In genomic region chr12:49094966-49095365, GRCh38 we compare ENCODE assay signal across 14 cellular contexts. TPM values are rescaled to one million over a fixed set of nuclear protein-coding genes. Genes with fewer than 3 reads are reported as not detected.
DNase-seq lines count a peak whose midpoint lies in the region; ATAC-seq, FAIRE-seq and TF ChIP-seq lines count a peak whose summit lies in the region.
"Had no signal": no experiment of that assay in that cellular context is flagged by ENCODE, and none has a peak within 500 bp of the region (broad histone marks: within the 10 kb centered on the region; RNA-seq: fewer than 3 reads in every experiment).

No MANE protein-coding gene starts in this region.

- TF ChIP-seq EP300 in K562 (IDR thresholded peaks at IDR 0.05; ENCODE audit: low read length) = no peak

- H3K4me3 ChIP-seq in K562 (no peak overlapping the region), MG63 (no peak overlapping the region)

- 0 out of 2 replicates have a peak overlapping the region, but pooled peaks have one; percentile 12 for H2AFZ ChIP-seq in K562 (ENCODE audit: low read depth, low read length)

- DNase-seq in M059J (ENCODE audit: low read depth) (peak; percentile 20), K562 (ENCODE audit: extremely low read depth in 1 of 4, low spot score in 3 of 4) (no peak), neural crest cell (ENCODE audit: low read depth, low spot score) (no peak), NCI-H748 (lab: John Stamatoyannopoulos, UW; ENCODE audit: unreplicated experiment) (no peak), MG63 (no peak)
- DNase-seq: activated CD4-positive, alpha-beta memory T cell treated with anti-CD3 and anti-CD28 coated beads, Interleukin-2, amount 10 ng/mL, durations not matched to agents 7 days and 5 days; activated gamma-delta T cell; CD8-positive, alpha-beta T cell; stimulated activated CD4-positive, alpha-beta T cell treated with anti-CD3 and anti-CD28 coated beads, Interleukin-4, amount 100 ng/mL, for 24 hours had no signal

- H3K9me1 ChIP-seq in K562 (ENCODE audit: control insufficient read depth, insufficient read depth, low read length) = peaks cover 4% of the 10 kb centered on the region

- H3K9me3 Mint-ChIP-seq in neural crest cell = no peaks in the 10 kb centered on the region
- H3K9me3 Mint-ChIP-seq: activated CD4-positive, alpha-beta memory T cell treated with anti-CD3 and anti-CD28 coated beads, Interleukin-2, amount 10 ng/mL, durations not matched to agents 7 days and 5 days; CD8-positive, alpha-beta T cell had no signal

- no peaks in the 10 kb centered on the region for H3K27me3 ChIP-seq in K562 (ENCODE audit: control insufficient read depth in 2 of 2, insufficient read depth in 2 of 2, low read length in 2 of 2)
- peaks cover 4% of the 10 kb centered on the region; the same call in 1 of the 2 replicates for H3K27me3 ChIP-seq in MG63

- H3K27ac Mint-ChIP-seq in neural crest cell (ENCODE audit: unreplicated experiment) = no peak overlapping the region
- H3K27ac Mint-ChIP-seq: activated CD4-positive, alpha-beta memory T cell treated with anti-CD3 and anti-CD28 coated beads, Interleukin-2, amount 10 ng/mL, durations not matched to agents 7 days and 5 days; CD8-positive, alpha-beta T cell had no signal

- H3K36me3 Mint-ChIP-seq in neural crest cell (ENCODE audit: low read depth) = peaks cover 3% of the 10 kb centered on the region

- TF ChIP-seq RAD21 in K562 (CRISPR knock-in tag; conservative IDR thresholded peaks at IDR 0.05 in 1 of 2, IDR thresholded peaks at IDR 0.05 in 1 of 2) = no peak

- peaks cover 53% of the 10 kb centered on the region for H3K27me3 Mint-ChIP-seq in neural crest cell (ENCODE audit: low read depth)

- H3K9ac ChIP-seq in K562 (ENCODE audit: insufficient read depth in 1 of 2, low read depth in 2 of 2, low read length in 2 of 2) = peak overlapping the region in 1 of 2 experiments; percentile 85; a peak in 1 of 4 replicates

- TF ChIP-seq POLR2A in K562 (conservative IDR thresholded peaks at IDR 0.05) = no peak

- FAIRE-seq in K562 (lab: Jason Lieb, UNC) = no peak
- FAIRE-seq: GM12891, TTC549 had no signal

- CTCF ChIA-PET in K562 (lab: Yijun Ruan, JAX; ENCODE audit: low intra/inter-chr PET ratio) = no interaction called here

- in situ Hi-C loops in K562 (cut with MboI) = loop anchor here (5.0 kb wide), 1 partner anchor 33 kb away; the partner anchor contains the start of gene KMT2D

- peak overlapping the region; percentile 10; the same call in 1 of the 3 replicates for H3K27ac ChIP-seq in K562 (ENCODE audit: extremely low read depth, low read depth, low read length)
- H3K27ac ChIP-seq: neutrophil had no signal

- no TSS peak for BruUV-seq in K562 (replicated peaks; lab: Mats Ljungman, UMichigan)

- H3K36me3 ChIP-seq in K562 (ENCODE audit: control insufficient read depth, insufficient read depth, low read length) (peaks cover 29% of the 10 kb centered on the region; the same call in 2 of the 3 replicates), MG63 (peaks cover 3% of the 10 kb centered on the region)

- POLR2A ChIA-PET in K562 (lab: Yijun Ruan, JAX) = interaction anchor here (0.7 to 6.6 kb wide), 5 partner anchors 10 to 171 kb away, joined by 3 to 103 read pairs (median 7); partner anchors contain the start of genes LMBR1L and TUBA1B

- intact Hi-C loops in K562 (cut with micrococcal nuclease) = loop anchor here (1.0 kb wide), 1 partner anchor 139 kb away; no protein-coding TSS in a partner anchor

- H3K4me1 ChIP-seq in K562 (replicated peaks in 1 of 2; ENCODE audit: control insufficient read depth in 2 of 2, insufficient read depth in 2 of 2, low read length in 2 of 2) = peaks cover 51 to 55% of the 10 kb centered on the region in 2 experiments

- no peaks in the 10 kb centered on the region for H4K20me1 ChIP-seq in K562 (replicated peaks; ENCODE audit: control insufficient read depth, insufficient read depth, low read length)

- H3K4me2 ChIP-seq in K562 (ENCODE audit: insufficient read depth, low read length) = peak overlapping the region; percentile 44; the same call in 1 of the 2 replicates

- no peak for ATAC-seq in K562
- ATAC-seq: CD8-positive, alpha-beta T cell; HCT116 had no signal

- no peaks in the 10 kb centered on the region for H3K9me3 ChIP-seq in K562 (replicated peaks; ENCODE audit: control insufficient read depth, insufficient read depth, low read depth, low read length)
- no peaks in the 10 kb centered on the region for H3K9me3 ChIP-seq in MG63
- H3K9me3 ChIP-seq: neutrophil, upper lobe of left lung had no signal

- H3K79me2 ChIP-seq in K562 (ENCODE audit: control insufficient read depth, insufficient read depth, low read length) = peaks cover 12% of the 10 kb centered on the region; the same call in 1 of the 3 replicates

- peak overlapping the region; percentile 72 for H3K4me3 Mint-ChIP-seq in neural crest cell
- H3K4me3 Mint-ChIP-seq: activated CD4-positive, alpha-beta memory T cell treated with anti-CD3 and anti-CD28 coated beads, Interleukin-2, amount 10 ng/mL, durations not matched to agents 7 days and 5 days; CD8-positive, alpha-beta T cell had no signal

- H3K4me1 Mint-ChIP-seq in neural crest cell = peaks cover 51% of the 10 kb centered on the region

- WGBS in K562 (ENCODE audit: insufficient coverage, low coverage, missing lambda C conversion rate) = 73% methylated on average over 2 of the region's 2 CpGs

- TF ChIP-seq CTCF in K562 (IDR thresholded peaks at IDR 0.05 in 2 of 3, conservative IDR thresholded peaks at IDR 0.05 in 1 of 3; ENCODE audit: insufficient read depth in 2 of 3, low read depth in 1 of 3, low read length in 3 of 3) = no peak
- no peak for TF ChIP-seq CTCF in neural crest cell (conservative IDR thresholded peaks at IDR 0.05)

RNA-seq across cellular contexts. Expression of gene DHH, which starts 0.4 kb away (rescaled TPM):
- not detected in 2 replicates for total RNA-seq in M059J (2014; rRNA removed; shearing (Covaris generic))
- 2.7 and 5.1 TPM in 2 replicates for total RNA-seq in K562 (2011; cell fraction: chromatin; rRNA removed; ENCODE audit: low replicate concordance)
- total RNA-seq in K562 (2011; cell fraction: nucleolus; rRNA removed) = 2.7 and 3.2 TPM in 2 replicates
- 2.7 and 3.6 TPM in 2 replicates for total RNA-seq in K562 (2011; cell fraction: nucleoplasm; rRNA removed)
- 1.7 and 2.6 TPM in 2 replicates for total RNA-seq in K562 (2014; rRNA removed)
- 0.40 and 0.45 TPM in 2 replicates for total RNA-seq in K562 (2014; rRNA removed; fragmentation: Illumina TruSeq; extraction: Trizol)
- total RNA-seq in K562 (2015; rRNA removed; fragmentation: Illumina TruSeq; extraction: Trizol) = 1.1 and 1.2 TPM in 2 replicates
- 2.2 and 2.3 TPM in 2 replicates for total RNA-seq in K562 (2021)
- polyA plus RNA-seq in K562 (2011; rRNA removed) = 0.29 and 2.4 TPM in 2 replicates
- 1.1 and 2.6 TPM in 2 replicates for polyA plus RNA-seq in K562 (2011; cell fraction: cytosol; rRNA removed)
- 1.0 and 4.5 TPM in 2 replicates for polyA plus RNA-seq in K562 (2011; cell fraction: nucleus; rRNA removed)
- polyA plus RNA-seq in K562 (2012) = 1.8 and 1.9 TPM in 2 replicates
- polyA plus RNA-seq in K562 (2014; fragmentation: Illumina TruSeq; extraction: Trizol) = 0.54 and 0.60 TPM in 2 replicates
- under 1 TPM; 0.07 to 0.11 TPM for polyA plus RNA-seq in K562 (2014; fragmentation: Nextera tagmentation; extraction: Ambion mirVana)
- polyA plus RNA-seq in K562 (2014; rRNA removed) = 1.8 and 2.4 TPM in 2 replicates
- polyA minus RNA-seq in K562 (2011; rRNA and poly(A)+ RNA removed) = 0.53 and 1.9 TPM in 2 replicates
- 0.86 and 4.6 TPM in 2 replicates for polyA minus RNA-seq in K562 (2011; cell fraction: cytosol; rRNA and poly(A)+ RNA removed)
- polyA minus RNA-seq in K562 (2011; cell fraction: nucleus; rRNA and poly(A)+ RNA removed) = 1.1 and 6.0 TPM in 2 replicates
- 1.5 TPM in 2 replicates for total RNA-seq in neural crest cell
- not detected in 2 replicates for total RNA-seq in MG63 (2014; rRNA removed; shearing (Covaris generic); ENCODE audit: low replicate concordance)

RNA-seq across cellular contexts. Expression of gene LMBR1L, which starts 15.7 kb away (rescaled TPM):
- 11.7 and 14.7 TPM in 2 replicates for total RNA-seq in M059J (2014; rRNA removed; shearing (Covaris generic))
- 216 and 486 TPM in 2 replicates for total RNA-seq in K562 (2011; cell fraction: chromatin; rRNA removed; ENCODE audit: low replicate concordance)
- 269 and 303 TPM in 2 replicates for total RNA-seq in K562 (2011; cell fraction: nucleolus; rRNA removed)
- total RNA-seq in K562 (2011; cell fraction: nucleoplasm; rRNA removed) = 288 and 295 TPM in 2 replicates
- total RNA-seq in K562 (2014; rRNA removed) = 31.6 and 32.1 TPM in 2 replicates
- total RNA-seq in K562 (2014; rRNA removed; fragmentation: Illumina TruSeq; extraction: Trizol) = 25.7 and 26.3 TPM in 2 replicates
- 26.9 and 27.8 TPM in 2 replicates for total RNA-seq in K562 (2015; rRNA removed; fragmentation: Illumina TruSeq; extraction: Trizol)
- total RNA-seq in K562 (2021) = 49.5 and 52.8 TPM in 2 replicates
- polyA plus RNA-seq in K562 (2011; rRNA removed) = 57.0 and 99.6 TPM in 2 replicates
- polyA plus RNA-seq in K562 (2011; cell fraction: cytosol; rRNA removed) = 46.3 and 55.0 TPM in 2 replicates
- polyA plus RNA-seq in K562 (2011; cell fraction: nucleus; rRNA removed) = 401 and 500 TPM in 2 replicates
- 40.7 and 72.9 TPM in 2 replicates for polyA plus RNA-seq in K562 (2012)
- polyA plus RNA-seq in K562 (2014; fragmentation: Illumina TruSeq; extraction: Trizol) = 45.4 and 54.3 TPM in 2 replicates
- 1 to 10 TPM; 2.5 to 5.3 TPM for polyA plus RNA-seq in K562 (2014; fragmentation: Nextera tagmentation; extraction: Ambion mirVana)
- 31.1 and 40.4 TPM in 2 replicates for polyA plus RNA-seq in K562 (2014; rRNA removed)
- polyA minus RNA-seq in K562 (2011; rRNA and poly(A)+ RNA removed) = 53.8 and 60.1 TPM in 2 replicates
- polyA minus RNA-seq in K562 (2011; cell fraction: cytosol; rRNA and poly(A)+ RNA removed) = 26.1 and 27.5 TPM in 2 replicates
- polyA minus RNA-seq in K562 (2011; cell fraction: nucleus; rRNA and poly(A)+ RNA removed) = 89.8 and 168 TPM in 2 replicates
- 101 TPM in 2 replicates for total RNA-seq in neural crest cell
- total RNA-seq in MG63 (2014; rRNA removed; shearing (Covaris generic); ENCODE audit: low replicate concordance) = 20.5 and 28.4 TPM in 2 replicates

RNA-seq across cellular contexts. Expression of gene RHEBL1, which starts 25.2 kb away (rescaled TPM):
- 2.5 and 4.5 TPM in 2 replicates for total RNA-seq in M059J (2014; rRNA removed; shearing (Covaris generic))
- 4.6 and 10.2 TPM in 2 replicates for total RNA-seq in K562 (2011; cell fraction: chromatin; rRNA removed; ENCODE audit: low replicate concordance)
- 9.2 and 10.9 TPM in 2 replicates for total RNA-seq in K562 (2011; cell fraction: nucleolus; rRNA removed)
- total RNA-seq in K562 (2011; cell fraction: nucleoplasm; rRNA removed) = 6.1 and 7.3 TPM in 2 replicates
- total RNA-seq in K562 (2014; rRNA removed) (6.8 and 7.2 TPM in 2 replicates), K562 (2014; rRNA removed; fragmentation: Illumina TruSeq; extraction: Trizol) (8.2 and 8.5 TPM in 2 replicates), K562 (2015; rRNA removed; fragmentation: Illumina TruSeq; extraction: Trizol) (4.0 and 4.3 TPM in 2 replicates), K562 (2021) (7.7 and 8.8 TPM in 2 replicates), neural crest cell (1.2 and 2.1 TPM in 2 replicates)
- polyA plus RNA-seq in K562 (2011; rRNA removed) (8.1 and 10.4 TPM in 2 replicates), K562 (2014; fragmentation: Illumina TruSeq; extraction: Trizol) (7.0 and 9.7 TPM in 2 replicates), K562 (2014; fragmentation: Nextera tagmentation; extraction: Ambion mirVana) (10 to 100 TPM; 27.4 to 36.1 TPM), K562 (2014; rRNA removed) (10.0 and 14.4 TPM in 2 replicates)
- polyA plus RNA-seq in K562 (2011; cell fraction: cytosol; rRNA removed) = 9.1 and 11.5 TPM in 2 replicates
- 13.8 and 23.9 TPM in 2 replicates for polyA plus RNA-seq in K562 (2011; cell fraction: nucleus; rRNA removed)
- polyA plus RNA-seq in K562 (2012) = 5.5 and 12.1 TPM in 2 replicates
- 5.4 and 5.5 TPM in 2 replicates for polyA minus RNA-seq in K562 (2011; rRNA and poly(A)+ RNA removed)
- polyA minus RNA-seq in K562 (2011; cell fraction: cytosol; rRNA and poly(A)+ RNA removed) = 3.2 and 3.9 TPM in 2 replicates
- 2.3 and 4.0 TPM in 2 replicates for polyA minus RNA-seq in K562 (2011; cell fraction: nucleus; rRNA and poly(A)+ RNA removed)
- 0.16 TPM in 1 of 2 replicates, not detected in the other for total RNA-seq in MG63 (2014; rRNA removed; shearing (Covaris generic); ENCODE audit: low replicate concordance)

RNA-seq across cellular contexts. Expression of gene KMT2D, which starts 34.4 kb away (rescaled TPM):
- 5.9 and 16.1 TPM in 2 replicates for total RNA-seq in M059J (2014; rRNA removed; shearing (Covaris generic))
- total RNA-seq in K562 (2011; cell fraction: chromatin; rRNA removed; ENCODE audit: low replicate concordance) = 218 and 331 TPM in 2 replicates
- 143 and 150 TPM in 2 replicates for total RNA-seq in K562 (2011; cell fraction: nucleolus; rRNA removed)
- total RNA-seq in K562 (2011; cell fraction: nucleoplasm; rRNA removed) = 136 and 138 TPM in 2 replicates
- total RNA-seq in K562 (2014; rRNA removed) = 17.5 and 23.5 TPM in 2 replicates
- 10.5 and 10.6 TPM in 2 replicates for total RNA-seq in K562 (2014; rRNA removed; fragmentation: Illumina TruSeq; extraction: Trizol)
- total RNA-seq in K562 (2015; rRNA removed; fragmentation: Illumina TruSeq; extraction: Trizol) = 13.7 and 20.1 TPM in 2 replicates
- total RNA-seq in K562 (2021) = 89.5 and 93.7 TPM in 2 replicates
- polyA plus RNA-seq in K562 (2011; rRNA removed) = 9.9 and 15.2 TPM in 2 replicates
- polyA plus RNA-seq in K562 (2011; cell fraction: cytosol; rRNA removed) = 9.3 and 9.7 TPM in 2 replicates
- polyA plus RNA-seq in K562 (2011; cell fraction: nucleus; rRNA removed) = 68.2 and 72.0 TPM in 2 replicates
- 37.5 and 39.4 TPM in 2 replicates for polyA plus RNA-seq in K562 (2012)
- 53.8 and 73.7 TPM in 2 replicates for polyA plus RNA-seq in K562 (2014; fragmentation: Illumina TruSeq; extraction: Trizol)
- polyA plus RNA-seq in K562 (2014; fragmentation: Nextera tagmentation; extraction: Ambion mirVana) = 1 to 10 TPM in 1 of 2 experiments, under 1 TPM in 1; 0.22 to 1.4 TPM
- polyA plus RNA-seq in K562 (2014; rRNA removed) = 33.3 and 42.1 TPM in 2 replicates
- 18.1 and 20.1 TPM in 2 replicates for polyA minus RNA-seq in K562 (2011; rRNA and poly(A)+ RNA removed)
- 58.5 and 91.1 TPM in 2 replicates for polyA minus RNA-seq in K562 (2011; cell fraction: cytosol; rRNA and poly(A)+ RNA removed)
- polyA minus RNA-seq in K562 (2011; cell fraction: nucleus; rRNA and poly(A)+ RNA removed) = 19.0 and 36.2 TPM in 2 replicates
- total RNA-seq in neural crest cell = 99.8 and 107 TPM in 2 replicates
- 8.6 and 11.7 TPM in 2 replicates for total RNA-seq in MG63 (2014; rRNA removed; shearing (Covaris generic); ENCODE audit: low replicate concordance)

RNA-seq across cellular contexts. Expression of gene TUBA1B, which starts 36.2 kb away (rescaled TPM):
- 3,492 and 4,068 TPM in 2 replicates for total RNA-seq in M059J (2014; rRNA removed; shearing (Covaris generic))
- 273 and 624 TPM in 2 replicates for total RNA-seq in K562 (2011; cell fraction: chromatin; rRNA removed; ENCODE audit: low replicate concordance)
- 655 and 684 TPM in 2 replicates for total RNA-seq in K562 (2011; cell fraction: nucleolus; rRNA removed)
- total RNA-seq in K562 (2011; cell fraction: nucleoplasm; rRNA removed) = 570 and 687 TPM in 2 replicates
- total RNA-seq in K562 (2014; rRNA removed) (2,537 and 3,283 TPM in 2 replicates), K562 (2014; rRNA removed; fragmentation: Illumina TruSeq; extraction: Trizol) (1,855 and 2,189 TPM in 2 replicates), K562 (2015; rRNA removed; fragmentation: Illumina TruSeq; extraction: Trizol) (2,518 and 2,541 TPM in 2 replicates), K562 (2021) (2,355 and 2,486 TPM in 2 replicates), neural crest cell (3,094 and 3,153 TPM in 2 replicates)
- polyA plus RNA-seq in K562 (2011; rRNA removed) (4,368 and 5,240 TPM in 2 replicates), K562 (2014; fragmentation: Illumina TruSeq; extraction: Trizol) (4,050 and 4,598 TPM in 2 replicates), K562 (2014; fragmentation: Nextera tagmentation; extraction: Ambion mirVana) (1,000 to 10,000 TPM; 2,987 to 4,624 TPM), K562 (2014; rRNA removed) (2,628 and 3,157 TPM in 2 replicates)
- 7,988 and 8,273 TPM in 2 replicates for polyA plus RNA-seq in K562 (2011; cell fraction: cytosol; rRNA removed)
- polyA plus RNA-seq in K562 (2011; cell fraction: nucleus; rRNA removed) = 1,151 and 1,577 TPM in 2 replicates
- polyA plus RNA-seq in K562 (2012) = 2,363 and 2,763 TPM in 2 replicates
- 3,490 and 4,253 TPM in 2 replicates for polyA minus RNA-seq in K562 (2011; rRNA and poly(A)+ RNA removed)
- 1,607 and 1,713 TPM in 2 replicates for polyA minus RNA-seq in K562 (2011; cell fraction: cytosol; rRNA and poly(A)+ RNA removed)
- 401 and 714 TPM in 2 replicates for polyA minus RNA-seq in K562 (2011; cell fraction: nucleus; rRNA and poly(A)+ RNA removed)
- 2,940 and 4,183 TPM in 2 replicates for total RNA-seq in MG63 (2014; rRNA removed; shearing (Covaris generic); ENCODE audit: low replicate concordance)
